ENCODE assay signal across 8 cellular contexts in the genomic region with DNA sequence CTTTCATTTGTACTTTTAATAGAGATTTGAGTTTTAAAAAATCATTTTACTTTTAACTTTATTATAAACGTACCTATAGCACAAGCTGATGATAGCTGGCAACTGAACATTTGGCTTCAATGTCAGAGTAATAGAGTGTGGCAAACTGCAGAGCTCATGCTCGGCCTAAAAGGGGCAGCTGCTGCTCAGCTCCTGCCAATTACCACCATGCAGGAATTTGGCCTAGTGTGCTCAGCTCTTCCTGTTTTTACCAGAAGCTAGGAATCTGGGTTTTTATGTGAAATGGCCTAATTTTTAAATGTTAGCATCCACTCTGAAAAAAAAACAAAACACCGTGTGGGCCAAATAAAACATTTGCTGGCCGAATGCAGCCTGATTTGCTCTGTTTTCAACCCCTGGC.
A peak's percentile ranks its signal among the peaks of the same experiment; 100 is the strongest.
DNase-seq lines count a peak whose midpoint lies in the region; ATAC-seq and TF ChIP-seq lines count a peak whose summit lies in the region.

No MANE protein-coding gene starts in this region.

- no peaks in the 10 kb centered on the region for H4K20me1 ChIP-seq in DOHH2 (ENCODE audit: control insufficient read depth, insufficient read depth, low read depth, low read length)

- no peaks in the 10 kb centered on the region for H3K27me3 Mint-ChIP-seq in nephron (ENCODE audit: low read depth)

- peaks cover 8% of the 10 kb centered on the region for H3K36me3 Mint-ChIP-seq in nephron (ENCODE audit: low read depth)

- H3F3A ChIP-seq in DOHH2 (ENCODE audit: control insufficient read depth, insufficient read depth): peaks cover 14% of the 10 kb centered on the region

- peaks cover 23% of the 10 kb centered on the region for H3K36me3 ChIP-seq in DOHH2 (ENCODE audit: control insufficient read depth, low read length)

- H3K4me3 Mint-ChIP-seq in nephron: peak overlapping the region; percentile 94 to 99 (median 96)

- peaks cover 53% of the 10 kb centered on the region for H3K79me2 ChIP-seq in DOHH2 (ENCODE audit: control insufficient read depth, low read length)

- no peak for TF ChIP-seq CTCF in DOHH2 (IDR thresholded peaks at IDR 0.05; ENCODE audit: low read depth, low read length, poor library complexity, severe bottlenecking)
- no peak for TF ChIP-seq CTCF in coronary artery (IDR thresholded peaks at IDR 0.05)
- no peak for TF ChIP-seq CTCF in nephron (IDR thresholded peaks at IDR 0.05; ENCODE audit: unreplicated experiment in 3 of 3)

- H3K9me3 ChIP-seq in DOHH2 (ENCODE audit: control insufficient read depth, insufficient read depth, low read length): no peaks in the 10 kb centered on the region

- no peak for ATAC-seq in GM19328 (IDR thresholded peaks at IDR 0.05; ENCODE audit: unreplicated experiment)
- ATAC-seq in GM18909 (IDR thresholded peaks at IDR 0.05; ENCODE audit: poor library complexity, unreplicated experiment): no peak

- peaks cover 51% of the 10 kb centered on the region for H3K4me1 Mint-ChIP-seq in nephron

- no peaks in the 10 kb centered on the region for H3K9me3 Mint-ChIP-seq in nephron

- peaks cover 35% of the 10 kb centered on the region for H3K4me1 ChIP-seq in DOHH2 (ENCODE audit: control insufficient read depth, low read length)

- peak; percentile 11 for DNase-seq in NCI-H69 (lab: John Stamatoyannopoulos, UW)
- DNase-seq in coronary artery (ENCODE audit: low spot score): no peak
- DNase-seq in KG1 (lab: John Stamatoyannopoulos, UW): no peak
- no peak for DNase-seq in NCI-H2081 treated with DMSO at 0.1 percent for 48 hours (lab: John Stamatoyannopoulos, UW)

- peak overlapping the region; percentile 72 for H3K4me2 ChIP-seq in DOHH2 (ENCODE audit: low read length)

- H3K27me3 ChIP-seq in DOHH2 (ENCODE audit: control insufficient read depth, low read length): no peaks in the 10 kb centered on the region

- H3K4me3 ChIP-seq in DOHH2 (ENCODE audit: low read length): peak overlapping the region; percentile 91
- H3K4me3 ChIP-seq in coronary artery: peak overlapping the region; percentile 100

- no peaks in the 10 kb centered on the region for H3K9me2 ChIP-seq in DOHH2 (replicated peaks; ENCODE audit: control insufficient read depth, low read length)

- H3K27ac ChIP-seq in DOHH2 (ENCODE audit: low read depth, low read length): no peak overlapping the region
- H3K27ac ChIP-seq in coronary artery: peak overlapping the region; percentile 75 to 99

- peak overlapping the region; percentile 90 to 95 (median 94) for H3K27ac Mint-ChIP-seq in nephron
